31 cellular contexts compared by ENCODE assay signal in the genomic region with DNA sequence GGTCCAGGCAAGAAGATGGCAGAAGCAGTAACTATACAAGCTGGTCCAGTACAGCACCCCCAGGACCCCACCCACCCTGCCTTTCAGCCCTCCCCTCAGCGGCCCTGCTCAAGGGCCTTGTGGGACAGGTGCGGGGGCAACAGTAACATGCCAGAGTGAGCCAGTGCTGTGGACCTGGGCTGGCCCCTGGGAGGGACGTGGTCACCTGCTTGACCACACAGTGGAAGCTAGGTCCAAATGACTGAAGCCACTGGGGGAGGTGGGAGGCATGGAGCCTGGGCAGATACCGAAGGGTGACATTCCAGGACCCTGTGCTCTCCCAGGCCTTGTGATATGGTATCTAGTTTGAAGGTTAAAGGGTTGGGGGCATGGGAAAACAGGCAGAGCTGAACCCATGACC. TPM values are rescaled to one million over a fixed set of nuclear protein-coding genes. Genes with fewer than 3 reads are reported as not detected.
"Had no signal": no experiment of that assay in that cellular context is flagged by ENCODE, and none has a peak within 500 bp of the region (broad histone marks: within the 10 kb centered on the region; RNA-seq: fewer than 3 reads in every experiment).

No MANE protein-coding gene starts in this region.

- H3K4me3 ChIP-seq: body of pancreas, gastrocnemius medialis, hepatocyte, neural progenitor cell, suprapubic skin, tibial artery had no signal

- H3K9me3 Mint-ChIP-seq: mesothelial cell of epicardium; natural killer cell; neural progenitor cell; T-helper 2 cell treated with Interferon-gamma antibody and Interleukin-4, amounts not matched to agents 5 μg/mL and 100 μg/mL, for 36 hours had no signal

- DNase-seq: activated CD4-positive, alpha-beta T cell treated with anti-CD3 and anti-CD28 coated beads for 36 hours; activated CD4-positive, CD25-positive, alpha-beta regulatory T cell; activated CD8-positive, alpha-beta memory T cell treated with anti-CD3 and anti-CD28 coated beads, Interleukin-2, amount 10 ng/mL, durations not matched to agents 7 days and 5 days; activated CD8-positive, alpha-beta T cell treated with anti-CD3 and anti-CD28 coated beads, Interleukin-2, amount 10 ng/mL, durations not matched to agents 7 days and 5 days; activated naive CD4-positive, alpha-beta T cell treated with Interleukin-2 at 50 U/mL for 16 hours; activated T-cell treated with anti-CD3 and anti-CD28 coated beads, Interleukin-2, amount 50 U/mL, for 48 hours; aorta; body of pancreas; effector memory CD4-positive, alpha-beta T cell; erythroblast; gastrocnemius medialis; islet precursor cell; natural killer cell; retina; stimulated activated CD4-positive, alpha-beta T cell treated with anti-CD3 and anti-CD28 coated beads, Interleukin-15, amount 100 ng/mL, for 24 hours; stimulated activated CD4-positive, alpha-beta T cell treated with anti-CD3 and anti-CD28 coated beads, Interleukin-2, amount 100 ng/mL, for 24 hours; stimulated activated naive CD4-positive, alpha-beta T cell; T-helper 1 cell; tibial artery had no signal

- ATAC-seq: activated CD4-positive, alpha-beta T cell treated with anti-CD3 and anti-CD28 coated beads for 36 hours; activated CD8-positive, alpha-beta memory T cell treated with anti-CD3 and anti-CD28 coated beads, Interleukin-2, amount 10 ng/mL, durations not matched to agents 7 days and 5 days; activated CD8-positive, alpha-beta T cell treated with anti-CD3 and anti-CD28 coated beads, Interleukin-2, amount 10 ng/mL, durations not matched to agents 7 days and 5 days; body of pancreas; natural killer cell had no signal

- H3K36me3 ChIP-seq: gastrocnemius medialis, neural progenitor cell, suprapubic skin, tibial artery had no signal

- H3K36me3 Mint-ChIP-seq: activated CD8-positive, alpha-beta memory T cell treated with anti-CD3 and anti-CD28 coated beads, Interleukin-2, amount 10 ng/mL, durations not matched to agents 7 days and 5 days; activated naive CD8-positive, alpha-beta T cell; mesothelial cell of epicardium; natural killer cell; neural progenitor cell had no signal

- H3K27ac ChIP-seq: neural progenitor cell, tibial artery had no signal

- H3K27me3 Mint-ChIP-seq: activated CD4-positive, alpha-beta T cell treated with anti-CD3 and anti-CD28 coated beads for 36 hours; activated CD8-positive, alpha-beta memory T cell treated with anti-CD3 and anti-CD28 coated beads, Interleukin-2, amount 10 ng/mL, durations not matched to agents 7 days and 5 days; activated naive CD8-positive, alpha-beta T cell had no signal

- H3K4me1 ChIP-seq: neural progenitor cell had no signal

- H3K27ac Mint-ChIP-seq: activated CD4-positive, alpha-beta T cell treated with anti-CD3 and anti-CD28 coated beads for 36 hours; activated CD8-positive, alpha-beta memory T cell treated with anti-CD3 and anti-CD28 coated beads, Interleukin-2, amount 10 ng/mL, durations not matched to agents 7 days and 5 days; activated CD8-positive, alpha-beta T cell treated with anti-CD3 and anti-CD28 coated beads, Interleukin-2, amount 10 ng/mL, durations not matched to agents 7 days and 5 days; activated naive CD8-positive, alpha-beta T cell; mesothelial cell of epicardium; natural killer cell; neural progenitor cell; T-helper 2 cell treated with Interferon-gamma antibody and Interleukin-4, amounts not matched to agents 5 μg/mL and 100 μg/mL, for 36 hours had no signal

- H3K4me3 Mint-ChIP-seq: activated CD4-positive, alpha-beta T cell treated with anti-CD3 and anti-CD28 coated beads for 36 hours; activated CD8-positive, alpha-beta memory T cell treated with anti-CD3 and anti-CD28 coated beads, Interleukin-2, amount 10 ng/mL, durations not matched to agents 7 days and 5 days; activated CD8-positive, alpha-beta T cell treated with anti-CD3 and anti-CD28 coated beads, Interleukin-2, amount 10 ng/mL, durations not matched to agents 7 days and 5 days; activated naive CD8-positive, alpha-beta T cell; mesothelial cell of epicardium; natural killer cell; T-helper 2 cell treated with Interferon-gamma antibody and Interleukin-4, amounts not matched to agents 5 μg/mL and 100 μg/mL, for 36 hours had no signal

- H3K9me3 ChIP-seq: body of pancreas, gastrocnemius medialis, suprapubic skin, tibial artery had no signal

- H3K27me3 ChIP-seq: body of pancreas, gastrocnemius medialis, hepatocyte, neural progenitor cell, suprapubic skin, tibial artery had no signal

RNA-seq across cellular contexts. Expression of a gene that starts 19.7 kb away (rescaled TPM):
- total RNA-seq: activated CD4-positive, alpha-beta T cell treated with anti-CD3 and anti-CD28 coated beads for 36 hours; activated CD8-positive, alpha-beta memory T cell treated with anti-CD3 and anti-CD28 coated beads, Interleukin-2, amount 10 ng/mL, durations not matched to agents 7 days and 5 days; activated CD8-positive, alpha-beta T cell treated with anti-CD3 and anti-CD28 coated beads, Interleukin-2, amount 10 ng/mL, durations not matched to agents 7 days and 5 days; aorta; body of pancreas; dermis microvascular lymphatic vessel endothelial cell; gastrocnemius medialis; left colon; lower leg skin; mesothelial cell of epicardium; omental fat pad; posterior vena cava; suprapubic skin; urinary bladder had no signal

RNA-seq across cellular contexts. Expression of a gene that starts 32.8 kb away (rescaled TPM):
- total RNA-seq: activated CD8-positive, alpha-beta T cell treated with anti-CD3 and anti-CD28 coated beads, Interleukin-2, amount 10 ng/mL, durations not matched to agents 7 days and 5 days; dermis microvascular lymphatic vessel endothelial cell; natural killer cell had no signal
